ENCODE assay signal across 14 cellular contexts in genomic region chr3:113623324-113623723, GRCh38.
DNase-seq lines count a peak whose midpoint lies in the region; ATAC-seq and TF ChIP-seq lines count a peak whose summit lies in the region.
"Had no signal": no experiment of that assay in that cellular context is flagged by ENCODE, and none has a peak within 500 bp of the region (broad histone marks: within the 10 kb centered on the region; RNA-seq: fewer than 3 reads in every experiment).

No MANE protein-coding gene starts in this region.

- intact Hi-C loops in Panc1 (cut with micrococcal nuclease; ENCODE audit: unreplicated experiment) (loop anchor here (10.0 kb wide), 1 partner anchor 489 kb away; no protein-coding TSS in a partner anchor), gastrocnemius medialis (cut with DNase I; ENCODE audit: low total_unique reads) (no loop called here)

- H3K4me1 ChIP-seq in Panc1 (ENCODE audit: control insufficient read depth, insufficient read depth, low read length): no peaks in the 10 kb centered on the region
- peaks cover 1% of the 10 kb centered on the region for H3K4me1 ChIP-seq in rectal smooth muscle tissue (ENCODE audit: control insufficient read depth, insufficient read depth, low read length)
- H3K4me1 ChIP-seq in gastrocnemius medialis: peaks cover 15 to 21% of the 10 kb centered on the region in 2 donors
- H3K4me1 ChIP-seq: colonic mucosa had no signal

- H3K36me3 ChIP-seq in Panc1 (ENCODE audit: control insufficient read depth, insufficient read depth, low read length) (no peaks in the 10 kb centered on the region), rectal smooth muscle tissue (ENCODE audit: control insufficient read depth, insufficient read depth, low read length) (no peaks in the 10 kb centered on the region), gastrocnemius medialis (no peaks in the 10 kb centered on the region)
- H3K36me3 ChIP-seq: colonic mucosa, HAP-1, ovary had no signal

- no peak overlapping the region for H3K9ac ChIP-seq in rectal smooth muscle tissue (ENCODE audit: low read length)

- no TSS peak for BruUV-seq in Panc1 (replicated peaks; lab: Mats Ljungman, UMichigan)

- in situ Hi-C loops in Panc1 (cut with HindIII; ENCODE audit: low pct_unique_long_range_greater_than_20kb, low sequenced_read_pairs): no loop called here
- in situ Hi-C loops in gastrocnemius medialis (cut with MboI; ENCODE audit: low sequenced_read_pairs in 4 of 4): loop anchor here in 1 of 4 donors (25.0 kb wide), 1 partner anchor 561 kb away; no protein-coding TSS in a partner anchor
- in situ Hi-C loops in G401 (cut with HindIII; ENCODE audit: low sequenced_read_pairs): no loop called here

- POLR2A ChIA-PET in Panc1 (lab: Charles Lee): no interaction called here

- peak; percentile 64 for DNase-seq in ELF-1 (ENCODE audit: low read depth, low spot score)
- no peak for DNase-seq in Panc1 (ENCODE audit: low read depth, low spot score)
- peak; percentile 3 for DNase-seq in fibroblast of mammary gland (ENCODE audit: low read depth)
- DNase-seq in NCI-H1694 treated with DMSO at 0.1 percent for 48 hours (lab: John Stamatoyannopoulos, UW): no peak
- no peak for DNase-seq in gastrocnemius medialis
- DNase-seq in G401 (ENCODE audit: low spot score): no peak
- no peak for DNase-seq in DMS 273 treated with DMSO at 0.1 percent for 48 hours (lab: John Stamatoyannopoulos, UW)
- DNase-seq: activated CD4-positive, alpha-beta memory T cell treated with anti-CD3 and anti-CD28 coated beads for 36 hours; Calu3; colonic mucosa; T-cell had no signal

- peak; percentile 18; the same call in 1 of the 2 replicates for TF ChIP-seq CTCF in Panc1 (IDR thresholded peaks at IDR 0.05)
- TF ChIP-seq CTCF in fibroblast of mammary gland (conservative IDR thresholded peaks at IDR 0.05; ENCODE audit: control insufficient read depth, insufficient read depth, low read depth, low read length): peak; percentile 18
- TF ChIP-seq CTCF in gastrocnemius medialis (IDR thresholded peaks at IDR 0.05 in 4 of 5, conservative IDR thresholded peaks at IDR 0.05 in 1 of 5): no peak

- TF ChIP-seq POLR2A in gastrocnemius medialis (IDR thresholded peaks at IDR 0.05): no peak

- H3K27me3 ChIP-seq in Panc1 (ENCODE audit: control insufficient read depth, insufficient read depth, low read length) (peaks cover 2% of the 10 kb centered on the region; the same call in 1 of the 2 replicates), rectal smooth muscle tissue (ENCODE audit: control insufficient read depth, insufficient read depth, low read length) (no peaks in the 10 kb centered on the region), gastrocnemius medialis (no peaks in the 10 kb centered on the region)
- H3K27me3 ChIP-seq: colonic mucosa, ovary had no signal

- H3K27ac ChIP-seq in Panc1 (ENCODE audit: low read length) (no peak overlapping the region), rectal smooth muscle tissue (ENCODE audit: low read depth, low read length) (no peak overlapping the region), gastrocnemius medialis (no peak overlapping the region)
- H3K27ac ChIP-seq: colonic mucosa, ovary had no signal

- no peak overlapping the region for H3K4me3 ChIP-seq in Panc1 (ENCODE audit: low read depth in 2 of 2, low read length in 2 of 2)
- H3K4me3 ChIP-seq in fibroblast of mammary gland (ENCODE audit: control insufficient read depth, low read depth, low read length): no peak overlapping the region
- H3K4me3 ChIP-seq in rectal smooth muscle tissue (ENCODE audit: low read length): peak overlapping the region; percentile 1
- no peak overlapping the region for H3K4me3 ChIP-seq in gastrocnemius medialis
- H3K4me3 ChIP-seq: colonic mucosa, HAP-1, ovary had no signal

- H3K9me3 ChIP-seq in Panc1 (ENCODE audit: control insufficient read depth, insufficient read depth, low read depth, low read length): no peaks in the 10 kb centered on the region
- H3K9me3 ChIP-seq in gastrocnemius medialis: no peaks in the 10 kb centered on the region
- H3K9me3 ChIP-seq: colonic mucosa, HAP-1, ovary had no signal

- CTCF ChIA-PET in Panc1 (lab: Charles Lee): no interaction called here

- ATAC-seq in Panc1 (no peak), gastrocnemius medialis (no peak)
- ATAC-seq: T-cell had no signal

Comparison
In these comparisons a context has a peak if more than half of its experiments do, and no peak if none do; other contexts are left out.
1. DNase-seq: peak in ELF-1 (single experiment) and fibroblast of mammary gland (single experiment); none in Panc1 (single experiment), NCI-H1694 treated with DMSO at 0.1 percent for 48 hours (single experiment), gastrocnemius medialis (0 of 2), G401 (single experiment) and DMS 273 treated with DMSO at 0.1 percent for 48 hours (single experiment).
2. CTCF ChIP-seq: peak in Panc1 (single experiment) and fibroblast of mammary gland (single experiment); none in gastrocnemius medialis (0 of 5).